20 cellular contexts compared by ENCODE assay signal in the genomic region with DNA sequence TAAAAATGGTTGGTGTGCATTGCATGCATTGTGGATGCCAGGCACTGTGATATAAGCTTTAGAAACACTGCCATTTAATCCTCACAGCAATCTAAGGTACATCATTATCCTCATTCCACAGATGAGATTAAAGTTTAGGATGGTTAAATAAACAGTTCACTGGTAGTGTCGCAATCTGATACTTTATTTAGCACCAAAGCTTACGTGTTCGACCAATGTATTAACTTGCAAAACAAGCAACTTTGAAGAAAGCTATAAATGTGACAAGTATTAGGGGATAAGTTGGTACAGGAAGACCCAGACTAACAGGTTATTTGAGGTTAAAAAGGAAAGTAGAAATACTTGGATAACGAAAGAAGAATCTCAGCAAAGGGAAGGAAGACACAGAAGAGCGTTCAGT.
DNase-seq lines count a peak whose midpoint lies in the region; ATAC-seq, FAIRE-seq and TF ChIP-seq lines count a peak whose summit lies in the region.
"Had no signal": no experiment of that assay in that cellular context is flagged by ENCODE, and none has a peak within 500 bp of the region (broad histone marks: within the 10 kb centered on the region; RNA-seq: fewer than 3 reads in every experiment).

No MANE protein-coding gene starts in this region.

- ATAC-seq in foreskin keratinocyte (no peak), HG03039 (IDR thresholded peaks at IDR 0.05; ENCODE audit: unreplicated experiment) (no peak)

- no peak overlapping the region for H3K4me3 ChIP-seq in prostate gland
- no peak overlapping the region for H3K4me3 ChIP-seq in kidney (ENCODE audit: low read length in 2 of 2)
- H3K4me3 ChIP-seq: MG63 had no signal

- no peak overlapping the region for H3K9ac ChIP-seq in kidney (ENCODE audit: low read length in 2 of 2)

- H3K27ac ChIP-seq in foreskin keratinocyte (no peak overlapping the region), prostate gland (peak overlapping the region in 1 of 2 donors; percentile 32), kidney (ENCODE audit: low read depth in 2 of 2, low read length in 2 of 2) (no peak overlapping the region)
- H3K27ac ChIP-seq: RWPE1 had no signal

- TF ChIP-seq CTCF in foreskin keratinocyte (conservative IDR thresholded peaks at IDR 0.05) = no peak
- no peak for TF ChIP-seq CTCF in prostate gland (IDR thresholded peaks at IDR 0.05)
- no peak for TF ChIP-seq CTCF in kidney (IDR thresholded peaks at IDR 0.05; ENCODE audit: borderline replicate concordance, extremely low read depth, insufficient read depth)

- no peaks in the 10 kb centered on the region for H3K27me3 ChIP-seq in foreskin keratinocyte
- no peaks in the 10 kb centered on the region for H3K27me3 ChIP-seq in prostate gland (replicated peaks; ENCODE audit: insufficient read depth)
- H3K27me3 ChIP-seq: MG63 had no signal

- intact Hi-C loops in prostate gland (cut with DNase I) = no loop called here
- intact Hi-C loops in kidney (cut with DNase I) = no loop called here

- 22% methylated on average over 5 of the region's 5 CpGs for WGBS in prostate gland

- H3K36me3 ChIP-seq in prostate gland (no peaks in the 10 kb centered on the region), kidney (ENCODE audit: control insufficient read depth in 1 of 2, insufficient read depth in 2 of 2, low read length in 2 of 2) (no peaks in the 10 kb centered on the region)
- H3K36me3 ChIP-seq: MG63 had no signal

- no peaks in the 10 kb centered on the region for H3K9me3 ChIP-seq in prostate gland
- no peaks in the 10 kb centered on the region for H3K9me3 ChIP-seq in kidney (ENCODE audit: control insufficient read depth in 1 of 2, low read length in 2 of 2)
- H3K9me3 ChIP-seq: MG63 had no signal

- peak; percentile 33 for DNase-seq in NCI-H82 (lab: John Stamatoyannopoulos, UW)
- DNase-seq in amniotic epithelial cell (ENCODE audit: low read depth) = peak; percentile 7
- peak; percentile 17 to 34 for DNase-seq in foreskin keratinocyte
- peak; percentile 10 for DNase-seq in prostate gland (ENCODE audit: low spot score)
- no peak for DNase-seq in activated CD4-positive, CD25-positive, alpha-beta regulatory T cell treated with anti-CD3 and anti-CD28 coated beads, Interleukin-2, amount 50 U/mL, for 72 hours
- DNase-seq in kidney = no peak
- DNase-seq: C1 segment of cervical spinal cord; CD8-positive, alpha-beta memory T cell; DMS53; HFFc6; MG63; NCI-H1092; NCI-H1436 treated with DMSO at 0.1 percent for 48 hours; NCI-H2029; NCI-H2171; NCI-H446 had no signal

- TF ChIP-seq POLR2A in prostate gland (IDR thresholded peaks at IDR 0.05) = no peak

- no peak for FAIRE-seq in kidney (lab: Jason Lieb, UNC)
- FAIRE-seq: GM12892, H54 had no signal

- H3K4me1 ChIP-seq in foreskin keratinocyte (no peaks in the 10 kb centered on the region), prostate gland (replicated peaks) (no peaks in the 10 kb centered on the region), kidney (ENCODE audit: control insufficient read depth in 1 of 2, insufficient read depth in 1 of 2, low read depth in 1 of 2, low read length in 2 of 2) (no peaks in the 10 kb centered on the region)

Comparison
In these comparisons a context has a peak if more than half of its experiments do, and no peak if none do; other contexts are left out.
1. DNase-seq: peak in NCI-H82 (single experiment), amniotic epithelial cell (single experiment), foreskin keratinocyte (2 of 2) and prostate gland (single experiment); none in activated CD4-positive, CD25-positive, alpha-beta regulatory T cell treated with anti-CD3 and anti-CD28 coated beads, Interleukin-2, amount 50 U/mL, for 72 hours (single experiment) and kidney (single experiment).